16 cellular contexts compared by ENCODE assay signal in genomic region chr1:56574794-56575193, GRCh38. TPM values are rescaled to one million over a fixed set of nuclear protein-coding genes. Genes with fewer than 3 reads are reported as not detected.
DNase-seq lines count a peak whose midpoint lies in the region; ATAC-seq and TF ChIP-seq lines count a peak whose summit lies in the region.
"Had no signal": no experiment of that assay in that cellular context is flagged by ENCODE, and none has a peak within 500 bp of the region (broad histone marks: within the 10 kb centered on the region; RNA-seq: fewer than 3 reads in every experiment).

No MANE protein-coding gene starts in this region.

- H3K79me1 ChIP-seq in trophoblast cell (ENCODE audit: low read length), result peaks cover 24% of the 10 kb centered on the region

- no peak overlapping the region for H4K91ac ChIP-seq in trophoblast cell (ENCODE audit: low read depth, low read length)

- H3K9me3 ChIP-seq in right cardiac atrium (ENCODE audit: control insufficient read depth, low read length) (no peaks in the 10 kb centered on the region), fibroblast of lung (ENCODE audit: control insufficient read depth, insufficient read depth, low read depth, low read length) (no peaks in the 10 kb centered on the region), trophoblast cell (ENCODE audit: insufficient read depth, low read depth, low read length) (no peaks in the 10 kb centered on the region)

- H4K20me1 ChIP-seq in fibroblast of lung (ENCODE audit: control insufficient read depth, extremely low read depth, insufficient read depth, low read length), result peaks cover 11% of the 10 kb centered on the region

- peak overlapping the region; percentile 71 for H3K4ac ChIP-seq in trophoblast cell (ENCODE audit: low read depth, low read length)

- 56% methylated on average over 4 of the region's 4 CpGs for WGBS in right cardiac atrium
- WGBS in trophoblast cell (ENCODE audit: extremely low coverage, insufficient coverage, insufficient read length), result no CpG with 5 or more reads among the region's 4 CpGs

- DNase-seq in right cardiac atrium, result no peak
- DNase-seq in Right ventricle myocardium superior, result no peak
- DNase-seq in fibroblast of lung (ENCODE audit: low read depth in 2 of 2), result no peak
- DNase-seq in trophoblast cell, result no peak
- DNase-seq in HuH-7 (ENCODE audit: low spot score), result no peak
- no peak for DNase-seq in DMS79 treated with DMSO at 0.1 percent for 48 hours (lab: John Stamatoyannopoulos, UW)
- no peak for DNase-seq in DMS153 treated with DMSO at 0.1 percent for 48 hours (lab: John Stamatoyannopoulos, UW; ENCODE audit: unreplicated experiment)
- DNase-seq in activated CD4-positive, alpha-beta T cell treated with anti-CD3 and anti-CD28 coated beads, Interleukin-2, amount 10 ng/mL, durations not matched to agents 7 days and 5 days, result no peak
- DNase-seq: activated CD4-positive, alpha-beta T cell treated with anti-CD3 and anti-CD28 coated beads, Interleukin-2, amount 10 ng/mL, durations not matched to agents 24 days and 14 days; activated T-cell treated with anti-CD3 and anti-CD28 coated beads, Interleukin-2, amount 50 U/mL, for 48 hours; amygdala; DMS153; NCI-H69; stimulated activated CD4-positive, alpha-beta T cell treated with anti-CD3 and anti-CD28 coated beads, Interleukin-4, amount 100 ng/mL, for 24 hours had no signal

- H3K23ac ChIP-seq in trophoblast cell (ENCODE audit: low read length), result no peak overlapping the region

- no peak overlapping the region for H4K8ac ChIP-seq in trophoblast cell (ENCODE audit: low read depth, low read length)

- H3K9ac ChIP-seq in fibroblast of lung (ENCODE audit: insufficient read depth, low read length) (no peak overlapping the region), trophoblast cell (ENCODE audit: low read length) (no peak overlapping the region)

- H4K12ac ChIP-seq in trophoblast cell (ENCODE audit: low read depth, low read length), result no peak overlapping the region

- H2AK5ac ChIP-seq in trophoblast cell (ENCODE audit: low read length), result no peak overlapping the region

- H3K27me3 Mint-ChIP-seq in activated CD4-positive, alpha-beta T cell treated with anti-CD3 and anti-CD28 coated beads, Interleukin-2, amount 10 ng/mL, durations not matched to agents 7 days and 5 days, result peaks cover 31% of the 10 kb centered on the region

- TF ChIP-seq CTCF in fibroblast of lung (conservative IDR thresholded peaks at IDR 0.05 in 1 of 2, IDR thresholded peaks at IDR 0.05 in 1 of 2; ENCODE audit: low read depth in 1 of 2, low read length in 2 of 2), result no peak

- intact Hi-C loops in right cardiac atrium (cut with DNase I), result loop anchor here (5.0 to 10.0 kb wide), 7 partner anchors 60 to 162 kb away; no protein-coding TSS in a partner anchor
- intact Hi-C loops in Right ventricle myocardium superior (cut with DNase I), result loop anchor here (5.0 kb wide), 3 partner anchors 37 to 162 kb away; no protein-coding TSS in a partner anchor

- CTCF ChIA-PET in activated CD4-positive, alpha-beta T cell treated with anti-CD3 and anti-CD28 coated beads, Interleukin-2, amount 10 ng/mL, durations not matched to agents 7 days and 5 days (lab: Charles Lee), result interaction anchor here (0.7 to 2.3 kb wide), 2 partner anchors 10 to 39 kb away, joined by 4 to 6 read pairs; no protein-coding TSS in a partner anchor

- POLR2A ChIA-PET in activated CD4-positive, alpha-beta T cell treated with anti-CD3 and anti-CD28 coated beads, Interleukin-2, amount 10 ng/mL, durations not matched to agents 7 days and 5 days (lab: Charles Lee), result no interaction called here

- no peaks in the 10 kb centered on the region for H3K9me3 Mint-ChIP-seq in activated CD4-positive, alpha-beta T cell treated with anti-CD3 and anti-CD28 coated beads, Interleukin-2, amount 10 ng/mL, durations not matched to agents 7 days and 5 days
- H3K9me3 Mint-ChIP-seq: activated CD4-positive, alpha-beta T cell treated with anti-CD3 and anti-CD28 coated beads, Interleukin-2, amount 10 ng/mL, durations not matched to agents 24 days and 14 days; stimulated activated effector memory CD8-positive, alpha-beta T cell treated with anti-CD3 and anti-CD28 coated beads, Interleukin-12 subunit alpha, Interleukin-12 subunit beta, amount 100 ng/mL, for 72 hours; T-helper 2 cell treated with Interferon-gamma antibody and Interleukin-4, amounts not matched to agents 5 μg/mL and 100 μg/mL, for 36 hours had no signal

- H3K4me1 Mint-ChIP-seq in activated CD4-positive, alpha-beta T cell treated with anti-CD3 and anti-CD28 coated beads, Interleukin-2, amount 10 ng/mL, durations not matched to agents 7 days and 5 days, result peaks cover 5% of the 10 kb centered on the region
- H3K4me1 Mint-ChIP-seq: stimulated activated effector memory CD8-positive, alpha-beta T cell treated with anti-CD3 and anti-CD28 coated beads, Interleukin-12 subunit alpha, Interleukin-12 subunit beta, amount 100 ng/mL, for 72 hours had no signal

- H2AFZ ChIP-seq in fibroblast of lung (ENCODE audit: low read length) (no peak overlapping the region), trophoblast cell (ENCODE audit: insufficient read depth, low read length, poor library complexity) (no peak overlapping the region)

- H2BK12ac ChIP-seq in trophoblast cell (ENCODE audit: low read length), result no peak overlapping the region

- H2BK5ac ChIP-seq in trophoblast cell (ENCODE audit: low read depth, low read length, poor library complexity), result no peak overlapping the region

- H3K79me2 ChIP-seq in fibroblast of lung (ENCODE audit: control insufficient read depth, insufficient read depth, low read length) (peaks cover 95% of the 10 kb centered on the region), trophoblast cell (ENCODE audit: control insufficient read depth, insufficient read depth, low read length, poor library complexity) (peaks cover 46% of the 10 kb centered on the region)

- no peak overlapping the region for H3K18ac ChIP-seq in trophoblast cell (ENCODE audit: low read length)

- H3K4me3 ChIP-seq in right cardiac atrium (ENCODE audit: low read length) (peak overlapping the region; percentile 84), fibroblast of lung (replicated peaks in 1 of 4; ENCODE audit: control extremely low read depth in 1 of 4, insufficient read depth in 1 of 4, low read depth in 3 of 4, low read length in 4 of 4) (peak overlapping the region; percentile 68 to 100 (median 85)), trophoblast cell (ENCODE audit: low read depth, low read length) (no peak overlapping the region)

- H3K4me1 ChIP-seq in right cardiac atrium (ENCODE audit: control insufficient read depth, insufficient read depth, low read length), result peaks cover 9% of the 10 kb centered on the region
- H3K4me1 ChIP-seq in fibroblast of lung (ENCODE audit: control insufficient read depth, extremely low read depth, insufficient read depth, low read length), result no peaks in the 10 kb centered on the region
- peaks cover 6 to 13% of the 10 kb centered on the region in 2 experiments for H3K4me1 ChIP-seq in trophoblast cell (ENCODE audit: control insufficient read depth in 1 of 2, insufficient read depth in 2 of 2, low read length in 2 of 2)

- peak overlapping the region; percentile 37 for H3K27ac ChIP-seq in right cardiac atrium (ENCODE audit: low read length)
- H3K27ac ChIP-seq in fibroblast of lung (ENCODE audit: insufficient read depth, low read length), result no peak overlapping the region
- H3K27ac ChIP-seq in trophoblast cell (ENCODE audit: low read depth, low read length), result no peak overlapping the region

- H3K4me2 ChIP-seq in fibroblast of lung (ENCODE audit: extremely low read depth, insufficient read depth, low read length) (peak overlapping the region; percentile 53), trophoblast cell (ENCODE audit: low read length) (peak overlapping the region; percentile 68)

- no peak for ATAC-seq in right cardiac atrium
- ATAC-seq in Right ventricle myocardium superior (ENCODE audit: poor library complexity), result no peak
- ATAC-seq: stimulated activated effector memory CD8-positive, alpha-beta T cell treated with anti-CD3 and anti-CD28 coated beads, Interleukin-12 subunit alpha, Interleukin-12 subunit beta, amount 100 ng/mL, for 72 hours had no signal

- H3K4me3 Mint-ChIP-seq in activated CD4-positive, alpha-beta T cell treated with anti-CD3 and anti-CD28 coated beads, Interleukin-2, amount 10 ng/mL, durations not matched to agents 7 days and 5 days, result no peak overlapping the region
- H3K4me3 Mint-ChIP-seq: activated CD4-positive, alpha-beta T cell treated with anti-CD3 and anti-CD28 coated beads, Interleukin-2, amount 10 ng/mL, durations not matched to agents 24 days and 14 days; stimulated activated effector memory CD8-positive, alpha-beta T cell treated with anti-CD3 and anti-CD28 coated beads, Interleukin-12 subunit alpha, Interleukin-12 subunit beta, amount 100 ng/mL, for 72 hours; T-helper 2 cell treated with Interferon-gamma antibody and Interleukin-4, amounts not matched to agents 5 μg/mL and 100 μg/mL, for 36 hours had no signal

- peaks cover 3% of the 10 kb centered on the region for H3K36me3 ChIP-seq in fibroblast of lung (ENCODE audit: control insufficient read depth, insufficient read depth, low read length)
- H3K36me3 ChIP-seq in trophoblast cell (ENCODE audit: control insufficient read depth in 1 of 2, insufficient read depth in 2 of 2, low read length in 2 of 2), result peaks cover 11 to 13% of the 10 kb centered on the region in 2 experiments

- H3K27ac Mint-ChIP-seq in activated CD4-positive, alpha-beta T cell treated with anti-CD3 and anti-CD28 coated beads, Interleukin-2, amount 10 ng/mL, durations not matched to agents 7 days and 5 days, result no peak overlapping the region
- H3K27ac Mint-ChIP-seq: activated CD4-positive, alpha-beta T cell treated with anti-CD3 and anti-CD28 coated beads, Interleukin-2, amount 10 ng/mL, durations not matched to agents 24 days and 14 days; stimulated activated effector memory CD8-positive, alpha-beta T cell treated with anti-CD3 and anti-CD28 coated beads, Interleukin-12 subunit alpha, Interleukin-12 subunit beta, amount 100 ng/mL, for 72 hours; T-helper 2 cell treated with Interferon-gamma antibody and Interleukin-4, amounts not matched to agents 5 μg/mL and 100 μg/mL, for 36 hours had no signal

- no peak overlapping the region for H2BK120ac ChIP-seq in trophoblast cell (ENCODE audit: insufficient read depth, low read length, poor library complexity)

- H3K27me3 ChIP-seq in right cardiac atrium (ENCODE audit: control insufficient read depth, insufficient read depth), result no peaks in the 10 kb centered on the region
- no peaks in the 10 kb centered on the region for H3K27me3 ChIP-seq in fibroblast of lung (ENCODE audit: control insufficient read depth, insufficient read depth, low read length)
- H3K27me3 ChIP-seq in trophoblast cell (ENCODE audit: insufficient read depth, low read length), result no peaks in the 10 kb centered on the region

- H3K36me3 Mint-ChIP-seq in activated CD4-positive, alpha-beta T cell treated with anti-CD3 and anti-CD28 coated beads, Interleukin-2, amount 10 ng/mL, durations not matched to agents 7 days and 5 days (ENCODE audit: low read depth), result no peaks in the 10 kb centered on the region
- H3K36me3 Mint-ChIP-seq: stimulated activated effector memory CD8-positive, alpha-beta T cell treated with anti-CD3 and anti-CD28 coated beads, Interleukin-12 subunit alpha, Interleukin-12 subunit beta, amount 100 ng/mL, for 72 hours had no signal

- H3K14ac ChIP-seq in trophoblast cell (ENCODE audit: low read length), result no peak overlapping the region

RNA-seq across cellular contexts. Expression of gene PLPP3, which starts 4.6 kb away (rescaled TPM):
- total RNA-seq in right cardiac atrium, result 100 to 1,000 TPM in 1 of 4 donors, 10 to 100 TPM in 3; 85.4 to 120 (median 94.6) TPM
- polyA plus RNA-seq in right cardiac atrium, result 47.7 TPM
- total RNA-seq in Right ventricle myocardium superior, result 117 TPM
- total RNA-seq in fibroblast of lung, result 170 and 343 TPM in 2 replicates
- polyA plus RNA-seq in fibroblast of lung, result 185 and 465 TPM in 2 replicates
- polyA plus RNA-seq in fibroblast of lung (2012), result 129 and 296 TPM in 2 replicates
- 284 and 399 TPM in 2 replicates for polyA minus RNA-seq in fibroblast of lung (ENCODE audit: low replicate concordance)
- polyA plus RNA-seq in trophoblast cell (2013), result 289 and 308 TPM in 2 replicates
- total RNA-seq in activated CD4-positive, alpha-beta T cell treated with anti-CD3 and anti-CD28 coated beads, Interleukin-2, amount 10 ng/mL, durations not matched to agents 7 days and 5 days, result not detected
- total RNA-seq: activated CD4-positive, alpha-beta T cell treated with anti-CD3 and anti-CD28 coated beads, Interleukin-2, amount 10 ng/mL, durations not matched to agents 24 days and 14 days had no signal

Comparison
In these comparisons a context has a peak if more than half of its experiments do, and no peak if none do; other contexts are left out.
1. RNA of gene PLPP3, which starts 4.6 kb away (total RNA-seq): 170 to 343 TPM in fibroblast of lung, 117 TPM in Right ventricle myocardium superior (single experiment) and 85.4 to 120 TPM in right cardiac atrium; not detected in activated CD4-positive, alpha-beta T cell treated with anti-CD3 and anti-CD28 coated beads, Interleukin-2, amount 10 ng/mL, durations not matched to agents 7 days and 5 days; every median in the first group is over 10 times any median in the second.